In genomic region chr14:30610719-30611388, GRCh38 we compare ENCODE assay signal across 8 cellular contexts. TPM values are rescaled to one million over a fixed set of nuclear protein-coding genes. Genes with fewer than 3 reads are reported as not detected.
A peak's percentile ranks its signal among the peaks of the same experiment; 100 is the strongest.
DNase-seq lines count a peak whose midpoint lies in the region; ATAC-seq and TF ChIP-seq lines count a peak whose summit lies in the region.

No MANE protein-coding gene starts in this region.

- TF ChIP-seq CTCF in LNCAP (IDR thresholded peaks at IDR 0.05) (peak; percentile 29; the same call in 1 of the 2 replicates), fibroblast of mammary gland (conservative IDR thresholded peaks at IDR 0.05; ENCODE audit: control insufficient read depth, insufficient read depth, low read depth, low read length) (peak; percentile 33), progenitor cell of endocrine pancreas (IDR thresholded peaks at IDR 0.05; ENCODE audit: unreplicated experiment) (no peak), ascending aorta (IDR thresholded peaks at IDR 0.05) (peak in 1 of 3 experiments; percentile 18)

- H3K4me1 ChIP-seq in ascending aorta, result peaks cover 0 to 2% of the 10 kb centered on the region in 2 donors

- ATAC-seq in HG03571 (IDR thresholded peaks at IDR 0.05; ENCODE audit: unreplicated experiment), result no peak

- no peaks in the 10 kb centered on the region for H3K9me3 ChIP-seq in ascending aorta

- intact Hi-C loops in posterior cingulate gyrus (cut with DNase I) (loop anchor here (5.0 kb wide), 1 partner anchor 234 kb away; no protein-coding TSS in a partner anchor), ascending aorta (cut with DNase I) (no loop called here)

- no peaks in the 10 kb centered on the region for H3K27me3 Mint-ChIP-seq in progenitor cell of endocrine pancreas

- peaks cover 6% of the 10 kb centered on the region for H3K36me3 Mint-ChIP-seq in progenitor cell of endocrine pancreas (ENCODE audit: insufficient read depth)

- no peak overlapping the region for H3K27ac Mint-ChIP-seq in progenitor cell of endocrine pancreas

- H3K4me3 Mint-ChIP-seq in progenitor cell of endocrine pancreas (ENCODE audit: low read depth), result no peak overlapping the region

- H3K27ac ChIP-seq in ascending aorta, result no peak overlapping the region

- H3K9me3 Mint-ChIP-seq in progenitor cell of endocrine pancreas (ENCODE audit: low read depth), result no peaks in the 10 kb centered on the region

- no peaks in the 10 kb centered on the region for H3K27me3 ChIP-seq in ascending aorta

- H3K4me3 ChIP-seq in fibroblast of mammary gland (ENCODE audit: control insufficient read depth, low read depth, low read length) (no peak overlapping the region), ascending aorta (no peak overlapping the region)

- DNase-seq in DMS79 (lab: John Stamatoyannopoulos, UW) (peak; percentile 97), RPMI8226 (peak; percentile 59), fibroblast of mammary gland (ENCODE audit: low read depth) (peak; percentile 78), posterior cingulate gyrus (peak in 6 of 10 donors; percentile 13 to 86 (median 38)), progenitor cell of endocrine pancreas (ENCODE audit: low spot score, unreplicated experiment) (no peak), ascending aorta (ENCODE audit: low spot score in 2 of 2) (no peak)

- H3K4me1 Mint-ChIP-seq in progenitor cell of endocrine pancreas (ENCODE audit: low read depth), result peaks cover 15% of the 10 kb centered on the region

- no peaks in the 10 kb centered on the region for H3K36me3 ChIP-seq in ascending aorta

RNA-seq across cellular contexts. Expression of gene SCFD1, which starts 11.3 kb away (rescaled TPM):
- total RNA-seq in progenitor cell of endocrine pancreas (90.9 and 97.6 TPM in 2 replicates), ascending aorta (41.0 TPM)

RNA-seq across cellular contexts. Expression of gene G2E3, which starts 51.9 kb away (rescaled TPM):
- total RNA-seq in progenitor cell of endocrine pancreas (30.6 and 31.4 TPM in 2 replicates), ascending aorta (20.5 TPM)

Comparison
In these comparisons a context has a peak if more than half of its experiments do, and no peak if none do; other contexts are left out.
1. DNase-seq: peak in DMS79 (single experiment), RPMI8226 (single experiment), fibroblast of mammary gland (single experiment) and posterior cingulate gyrus (6 of 10); none in progenitor cell of endocrine pancreas (single experiment) and ascending aorta (0 of 2).